Comparison of ENCODE assay signal across 25 cellular contexts in the genomic region with DNA sequence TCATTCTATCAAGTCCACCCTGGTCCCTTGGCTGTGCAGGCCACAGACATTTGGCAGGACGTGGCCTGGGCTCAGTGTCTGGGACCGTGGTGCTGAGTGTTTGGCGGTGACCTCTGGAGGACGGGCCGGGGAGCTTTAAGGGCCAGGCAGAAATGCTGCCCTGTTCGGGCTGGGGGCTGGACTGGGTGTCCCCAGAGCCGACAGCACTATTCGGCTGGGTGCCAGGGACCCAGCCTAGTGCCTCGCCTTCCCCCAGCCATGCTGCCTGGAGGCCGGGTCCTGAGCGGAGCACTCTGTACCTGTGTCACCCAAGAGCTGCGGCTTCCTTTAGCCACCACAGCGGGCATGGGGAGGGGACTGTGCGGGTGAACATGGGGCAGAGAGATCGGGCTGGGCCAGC. TPM values are rescaled to one million over a fixed set of nuclear protein-coding genes. Genes with fewer than 3 reads are reported as not detected.
A peak's percentile ranks its signal among the peaks of the same experiment; 100 is the strongest.
DNase-seq lines count a peak whose midpoint lies in the region; ATAC-seq and TF ChIP-seq lines count a peak whose summit lies in the region.
"Had no signal": no experiment of that assay in that cellular context is flagged by ENCODE, and none has a peak within 500 bp of the region (broad histone marks: within the 10 kb centered on the region; RNA-seq: fewer than 3 reads in every experiment).

No MANE protein-coding gene starts in this region.

- no peaks in the 10 kb centered on the region for H3K36me3 Mint-ChIP-seq in neural progenitor cell
- no peaks in the 10 kb centered on the region for H3K36me3 Mint-ChIP-seq in activated CD4-positive, alpha-beta memory T cell treated with anti-CD3 and anti-CD28 coated beads, Interleukin-2, amount 10 ng/mL, durations not matched to agents 7 days and 5 days (ENCODE audit: low read depth)
- no peaks in the 10 kb centered on the region for H3K36me3 Mint-ChIP-seq in activated CD8-positive, alpha-beta T cell treated with anti-CD3 and anti-CD28 coated beads, Interleukin-2, amount 10 ng/mL, durations not matched to agents 7 days and 5 days (ENCODE audit: low read depth)
- H3K36me3 Mint-ChIP-seq: activated naive CD8-positive, alpha-beta T cell treated with anti-CD3 and anti-CD28 coated beads, Interleukin-2, amount 10 ng/mL, durations not matched to agents 7 days and 5 days; naive thymus-derived CD4-positive, alpha-beta T cell had no signal

- peaks cover 6% of the 10 kb centered on the region for H3K27me3 Mint-ChIP-seq in neural progenitor cell (ENCODE audit: insufficient read depth, low read depth)
- no peaks in the 10 kb centered on the region for H3K27me3 Mint-ChIP-seq in activated CD4-positive, alpha-beta memory T cell treated with anti-CD3 and anti-CD28 coated beads, Interleukin-2, amount 10 ng/mL, durations not matched to agents 7 days and 5 days
- no peaks in the 10 kb centered on the region for H3K27me3 Mint-ChIP-seq in activated CD8-positive, alpha-beta T cell treated with anti-CD3 and anti-CD28 coated beads, Interleukin-2, amount 10 ng/mL, durations not matched to agents 7 days and 5 days (ENCODE audit: low read depth)
- H3K27me3 Mint-ChIP-seq: activated naive CD8-positive, alpha-beta T cell treated with anti-CD3 and anti-CD28 coated beads, Interleukin-2, amount 10 ng/mL, durations not matched to agents 7 days and 5 days had no signal

- no peak overlapping the region for H3K9ac ChIP-seq in neural progenitor cell
- H3K9ac ChIP-seq: parathyroid adenoma had no signal

- peak overlapping the region; percentile 38 for H3K4me3 Mint-ChIP-seq in neural progenitor cell
- no peak overlapping the region for H3K4me3 Mint-ChIP-seq in activated CD4-positive, alpha-beta memory T cell treated with anti-CD3 and anti-CD28 coated beads, Interleukin-2, amount 10 ng/mL, durations not matched to agents 7 days and 5 days
- H3K4me3 Mint-ChIP-seq in activated CD8-positive, alpha-beta T cell treated with anti-CD3 and anti-CD28 coated beads, Interleukin-2, amount 10 ng/mL, durations not matched to agents 7 days and 5 days, result no peak overlapping the region
- H3K4me3 Mint-ChIP-seq: activated naive CD8-positive, alpha-beta T cell treated with anti-CD3 and anti-CD28 coated beads, Interleukin-2, amount 10 ng/mL, durations not matched to agents 7 days and 5 days; activated T-helper 1 cell treated with anti-CD3 and anti-CD28 coated beads, Interleukin-12 subunit alpha, Interleukin-12 subunit beta, Interleukin-2, Interleukin-4 antibody, amounts not matched to agents 30 ng/mL and 10 ng/mL and 1 ng/mL, durations not matched to agents 14 hours and 24 hours and 36 hours; naive thymus-derived CD4-positive, alpha-beta T cell had no signal

- H3K36me3 ChIP-seq in heart left ventricle (no peaks in the 10 kb centered on the region), neural progenitor cell (no peaks in the 10 kb centered on the region), tibial artery (no peaks in the 10 kb centered on the region)
- H3K36me3 ChIP-seq: colonic mucosa had no signal

- DNase-seq in RWPE1 (ENCODE audit: low spot score), result no peak
- DNase-seq in heart left ventricle, result peak in 1 of 5 donors; percentile 66
- no peak for DNase-seq in neural progenitor cell (ENCODE audit: low spot score)
- DNase-seq in tibial artery, result peak in 1 of 2 donors; percentile 70
- DNase-seq in NK-92 treated with Interleukin-12 subunit alpha and Interleukin-12 subunit beta, amount 100 ng/mL, for 24 hours (lab: John Stamatoyannopoulos, UW), result no peak
- no peak for DNase-seq in activated CD4-positive, alpha-beta memory T cell treated with anti-CD3 and anti-CD28 coated beads, Interleukin-2, amount 10 ng/mL, durations not matched to agents 7 days and 5 days
- DNase-seq in activated CD8-positive, alpha-beta T cell treated with anti-CD3 and anti-CD28 coated beads, Interleukin-2, amount 10 ng/mL, durations not matched to agents 7 days and 5 days, result no peak
- no peak for DNase-seq in activated CD4-positive, alpha-beta T cell treated with anti-CD3 and anti-CD28 coated beads for 48 hours
- DNase-seq: activated CD4-positive, CD25-positive, alpha-beta regulatory T cell treated with anti-CD3 and anti-CD28 coated beads, Interleukin-2, amount 50 U/mL, for 72 hours; activated naive CD8-positive, alpha-beta T cell treated with anti-CD3 and anti-CD28 coated beads, Interleukin-2, amount 10 ng/mL, durations not matched to agents 7 days and 5 days; brain microvascular endothelial cell; colonic mucosa; DMS 273 treated with DMSO at 0.1 percent for 48 hours; head of caudate nucleus; KG1; mammary epithelial cell; naive thymus-derived CD4-positive, alpha-beta T cell; NCI-H146; NCI-H2171 treated with DMSO at 0.1 percent for 48 hours; NCI-H526; RPMI8226; stimulated activated CD4-positive, alpha-beta T cell treated with anti-CD3 and anti-CD28 coated beads, Interleukin-2, amount 100 ng/mL, for 48 hours had no signal

- no peak overlapping the region for H3K4me3 ChIP-seq in heart left ventricle
- no peak overlapping the region for H3K4me3 ChIP-seq in neural progenitor cell
- no peak overlapping the region for H3K4me3 ChIP-seq in tibial artery
- H3K4me3 ChIP-seq: colonic mucosa had no signal

- H3K27ac ChIP-seq in RWPE1, result peak overlapping the region; percentile 1; the same call in 1 of the 2 replicates
- H3K27ac ChIP-seq in heart left ventricle, result peak overlapping the region in 1 of 12 donors; percentile 24
- no peak overlapping the region for H3K27ac ChIP-seq in neural progenitor cell
- H3K27ac ChIP-seq in tibial artery, result peak overlapping the region; percentile 62 to 72
- H3K27ac ChIP-seq: C4-2B, colonic mucosa, parathyroid adenoma had no signal

- H3K4me1 ChIP-seq in heart left ventricle, result peaks cover 0 to 31% (median 10%) of the 10 kb centered on the region in 12 donors
- peaks cover 8% of the 10 kb centered on the region for H3K4me1 ChIP-seq in neural progenitor cell
- H3K4me1 ChIP-seq in tibial artery, result peaks cover 0 to 61% (median 37%) of the 10 kb centered on the region in 4 donors
- H3K4me1 ChIP-seq: colonic mucosa, parathyroid adenoma had no signal

- POLR2A ChIA-PET in RWPE1 (lab: Yijun Ruan, JAX; ENCODE audit: low non-redundant PET), result no interaction called here
- POLR2A ChIA-PET in activated CD4-positive, alpha-beta memory T cell treated with anti-CD3 and anti-CD28 coated beads, Interleukin-2, amount 10 ng/mL, durations not matched to agents 7 days and 5 days (lab: Charles Lee), result no interaction called here
- POLR2A ChIA-PET in activated CD8-positive, alpha-beta T cell treated with anti-CD3 and anti-CD28 coated beads, Interleukin-2, amount 10 ng/mL, durations not matched to agents 7 days and 5 days (lab: Charles Lee), result interaction anchor here (0.6 kb wide), 1 partner anchor 397 kb away, joined by 4 read pairs; no protein-coding TSS in a partner anchor

- 50 to 72% (median 70%) methylated on average over 12 to 15 of the region's 15 CpGs for WGBS in heart left ventricle, 4 donors

- H3K27me3 ChIP-seq in heart left ventricle (no peaks in the 10 kb centered on the region), neural progenitor cell (no peaks in the 10 kb centered on the region), tibial artery (no peaks in the 10 kb centered on the region)
- H3K27me3 ChIP-seq: brain microvascular endothelial cell, colonic mucosa had no signal

- H3K9me3 ChIP-seq in heart left ventricle (no peaks in the 10 kb centered on the region), neural progenitor cell (ENCODE audit: low read depth) (no peaks in the 10 kb centered on the region), tibial artery (no peaks in the 10 kb centered on the region)
- H3K9me3 ChIP-seq: colonic mucosa had no signal

- CTCF ChIA-PET in RWPE1 (lab: Yijun Ruan, JAX), result no interaction called here
- CTCF ChIA-PET in activated CD4-positive, alpha-beta memory T cell treated with anti-CD3 and anti-CD28 coated beads, Interleukin-2, amount 10 ng/mL, durations not matched to agents 7 days and 5 days (lab: Charles Lee), result no interaction called here
- CTCF ChIA-PET in activated CD8-positive, alpha-beta T cell treated with anti-CD3 and anti-CD28 coated beads, Interleukin-2, amount 10 ng/mL, durations not matched to agents 7 days and 5 days (lab: Charles Lee), result no interaction called here

- no peak overlapping the region for H3K4me2 ChIP-seq in neural progenitor cell

- peaks cover 7% of the 10 kb centered on the region for H4K20me1 ChIP-seq in neural progenitor cell (ENCODE audit: low read depth)

- intact Hi-C loops in heart left ventricle (cut with DNase I), result loop anchor here in 1 of 10 donors (10.0 kb wide), 1 partner anchor 1007 kb away; no protein-coding TSS in a partner anchor
- intact Hi-C loops in tibial artery (cut with DNase I; ENCODE audit: low total_unique reads), result no loop called here

- H2AFZ ChIP-seq in neural progenitor cell (replicated peaks), result no peak overlapping the region
- H2AFZ ChIP-seq: parathyroid adenoma had no signal

- H3K27ac Mint-ChIP-seq in neural progenitor cell, result peak overlapping the region; percentile 25
- no peak overlapping the region for H3K27ac Mint-ChIP-seq in activated CD4-positive, alpha-beta memory T cell treated with anti-CD3 and anti-CD28 coated beads, Interleukin-2, amount 10 ng/mL, durations not matched to agents 7 days and 5 days
- H3K27ac Mint-ChIP-seq in activated CD8-positive, alpha-beta T cell treated with anti-CD3 and anti-CD28 coated beads, Interleukin-2, amount 10 ng/mL, durations not matched to agents 7 days and 5 days, result no peak overlapping the region
- H3K27ac Mint-ChIP-seq: activated naive CD8-positive, alpha-beta T cell treated with anti-CD3 and anti-CD28 coated beads, Interleukin-2, amount 10 ng/mL, durations not matched to agents 7 days and 5 days; activated T-helper 1 cell treated with anti-CD3 and anti-CD28 coated beads, Interleukin-12 subunit alpha, Interleukin-12 subunit beta, Interleukin-2, Interleukin-4 antibody, amounts not matched to agents 30 ng/mL and 10 ng/mL and 1 ng/mL, durations not matched to agents 14 hours and 24 hours and 36 hours; naive thymus-derived CD4-positive, alpha-beta T cell had no signal

- TF ChIP-seq CTCF in RWPE1 (conservative IDR thresholded peaks at IDR 0.05; ENCODE audit: low read depth) (no peak), heart left ventricle (IDR thresholded peaks at IDR 0.05) (no peak), neural progenitor cell (IDR thresholded peaks at IDR 0.05) (no peak), tibial artery (IDR thresholded peaks at IDR 0.05) (no peak)

- no peak for TF ChIP-seq POLR2A in heart left ventricle (IDR thresholded peaks at IDR 0.05)

- no peaks in the 10 kb centered on the region for H3F3A ChIP-seq in neural progenitor cell (ENCODE audit: low read depth)

- peaks cover 21% of the 10 kb centered on the region for H3K4me1 Mint-ChIP-seq in neural progenitor cell
- H3K4me1 Mint-ChIP-seq in activated CD4-positive, alpha-beta memory T cell treated with anti-CD3 and anti-CD28 coated beads, Interleukin-2, amount 10 ng/mL, durations not matched to agents 7 days and 5 days, result no peaks in the 10 kb centered on the region
- no peaks in the 10 kb centered on the region for H3K4me1 Mint-ChIP-seq in activated CD8-positive, alpha-beta T cell treated with anti-CD3 and anti-CD28 coated beads, Interleukin-2, amount 10 ng/mL, durations not matched to agents 7 days and 5 days (ENCODE audit: low read depth)
- H3K4me1 Mint-ChIP-seq: activated naive CD8-positive, alpha-beta T cell treated with anti-CD3 and anti-CD28 coated beads, Interleukin-2, amount 10 ng/mL, durations not matched to agents 7 days and 5 days had no signal

- no peaks in the 10 kb centered on the region for H3K79me2 ChIP-seq in neural progenitor cell (ENCODE audit: low read depth)

- H3K9me3 Mint-ChIP-seq in neural progenitor cell, result no peaks in the 10 kb centered on the region
- H3K9me3 Mint-ChIP-seq in activated CD4-positive, alpha-beta memory T cell treated with anti-CD3 and anti-CD28 coated beads, Interleukin-2, amount 10 ng/mL, durations not matched to agents 7 days and 5 days, result no peaks in the 10 kb centered on the region
- peaks cover 3% of the 10 kb centered on the region for H3K9me3 Mint-ChIP-seq in activated CD8-positive, alpha-beta T cell treated with anti-CD3 and anti-CD28 coated beads, Interleukin-2, amount 10 ng/mL, durations not matched to agents 7 days and 5 days (ENCODE audit: insufficient read depth)
- H3K9me3 Mint-ChIP-seq: activated naive CD8-positive, alpha-beta T cell treated with anti-CD3 and anti-CD28 coated beads, Interleukin-2, amount 10 ng/mL, durations not matched to agents 7 days and 5 days; activated T-helper 1 cell treated with anti-CD3 and anti-CD28 coated beads, Interleukin-12 subunit alpha, Interleukin-12 subunit beta, Interleukin-2, Interleukin-4 antibody, amounts not matched to agents 30 ng/mL and 10 ng/mL and 1 ng/mL, durations not matched to agents 14 hours and 24 hours and 36 hours; naive thymus-derived CD4-positive, alpha-beta T cell had no signal

- ATAC-seq in heart left ventricle, result peak in 3 of 4 donors; percentile 29 to 67 (median 55)
- no peak for ATAC-seq in activated CD8-positive, alpha-beta T cell treated with anti-CD3 and anti-CD28 coated beads, Interleukin-2, amount 10 ng/mL, durations not matched to agents 7 days and 5 days
- ATAC-seq: naive thymus-derived CD4-positive, alpha-beta T cell had no signal

RNA-seq across cellular contexts. Expression of gene COL5A1, which starts 40.4 kb away (rescaled TPM):
- total RNA-seq in heart left ventricle, result 10 to 100 TPM in 7 of 9 donors, 1 to 10 TPM in 2; 7.6 to 91.3 (median 13.4) TPM
- 10 to 100 TPM in 1 of 2 donors, 1 to 10 TPM in 1; 8.5 to 18.9 TPM for polyA plus RNA-seq in heart left ventricle
- total RNA-seq in neural progenitor cell (ENCODE audit: low replicate concordance), result 6.1 and 14.2 TPM in 2 replicates
- under 1 TPM; 0.10 to 0.13 TPM for total RNA-seq in activated CD4-positive, alpha-beta memory T cell treated with anti-CD3 and anti-CD28 coated beads, Interleukin-2, amount 10 ng/mL, durations not matched to agents 7 days and 5 days
- total RNA-seq in activated CD8-positive, alpha-beta T cell treated with anti-CD3 and anti-CD28 coated beads, Interleukin-2, amount 10 ng/mL, durations not matched to agents 7 days and 5 days, result under 1 TPM; 0.05 to 0.08 TPM
- total RNA-seq: activated T-helper 1 cell treated with anti-CD3 and anti-CD28 coated beads, Interleukin-12 subunit alpha, Interleukin-12 subunit beta, Interleukin-2, Interleukin-4 antibody, amounts not matched to agents 30 ng/mL and 10 ng/mL and 1 ng/mL, durations not matched to agents 14 hours and 24 hours and 36 hours had no signal
- polyA plus RNA-seq: naive thymus-derived CD4-positive, alpha-beta T cell had no signal
